Comparison of ENCODE assay signal across 8 cellular contexts in genomic region chr10:117175901-117176534, GRCh38. TPM values are rescaled to one million over a fixed set of nuclear protein-coding genes. Genes with fewer than 3 reads are reported as not detected.
A peak's percentile ranks its signal among the peaks of the same experiment; 100 is the strongest.
DNase-seq lines count a peak whose midpoint lies in the region; ATAC-seq and TF ChIP-seq lines count a peak whose summit lies in the region.

No MANE protein-coding gene starts in this region.

- peak overlapping the region; percentile 50 for H3K4me3 ChIP-seq in AG04450 (ENCODE audit: low read depth, low read length)

- H3K27ac Mint-ChIP-seq in activated CD8-positive, alpha-beta T cell treated with anti-CD3 and anti-CD28 coated beads for 36 hours = no peak overlapping the region
- H3K27ac Mint-ChIP-seq in effector memory CD8-positive, alpha-beta T cell = peak overlapping the region in 1 of 2 donors; percentile 52

- TF ChIP-seq CTCF in AG04450 (IDR thresholded peaks at IDR 0.05; ENCODE audit: low read depth, low read length) = peak; percentile 85
- peak; percentile 69 for TF ChIP-seq CTCF in activated CD8-positive, alpha-beta T cell treated with anti-CD3 and anti-CD28 coated beads for 36 hours (IDR thresholded peaks at IDR 0.05)

- H3K9me3 ChIP-seq in AG04450 (ENCODE audit: control insufficient read depth, insufficient read depth, low read length) = no peaks in the 10 kb centered on the region; the same call in 1 of the 2 replicates

- intact Hi-C loops in activated CD8-positive, alpha-beta T cell treated with anti-CD3 and anti-CD28 coated beads for 36 hours (cut with micrococcal nuclease) = loop anchor here (5.0 kb wide), 1 partner anchor 494 kb away; no protein-coding TSS in a partner anchor

- H3K27ac ChIP-seq in AG04450 (ENCODE audit: low read depth, low read length) = no peak overlapping the region

- H3K4me1 Mint-ChIP-seq in activated CD8-positive, alpha-beta T cell treated with anti-CD3 and anti-CD28 coated beads for 36 hours (ENCODE audit: low read depth) = peaks cover 17% of the 10 kb centered on the region
- H3K4me1 Mint-ChIP-seq in effector memory CD8-positive, alpha-beta T cell (ENCODE audit: low read depth in 2 of 2) = peaks cover 14% of the 10 kb centered on the region in 2 donors

- ATAC-seq in GM18511 (IDR thresholded peaks at IDR 0.05; ENCODE audit: unreplicated experiment) (peak; percentile 65), HG03097 (IDR thresholded peaks at IDR 0.05; ENCODE audit: low FRiP score, unreplicated experiment) (peak; percentile 52)
- ATAC-seq in activated CD8-positive, alpha-beta T cell treated with anti-CD3 and anti-CD28 coated beads for 36 hours = peak; percentile 48
- peak; percentile 43 for ATAC-seq in effector memory CD8-positive, alpha-beta T cell (replicated peaks)

- H3K9me3 Mint-ChIP-seq in activated CD8-positive, alpha-beta T cell treated with anti-CD3 and anti-CD28 coated beads for 36 hours = no peaks in the 10 kb centered on the region
- no peaks in the 10 kb centered on the region for H3K9me3 Mint-ChIP-seq in effector memory CD8-positive, alpha-beta T cell

- peak overlapping the region; percentile 66 for H3K4me3 Mint-ChIP-seq in activated CD8-positive, alpha-beta T cell treated with anti-CD3 and anti-CD28 coated beads for 36 hours
- H3K4me3 Mint-ChIP-seq in effector memory CD8-positive, alpha-beta T cell = peak overlapping the region; percentile 87

- H3K27me3 Mint-ChIP-seq in activated CD8-positive, alpha-beta T cell treated with anti-CD3 and anti-CD28 coated beads for 36 hours = peaks cover 25% of the 10 kb centered on the region
- peaks cover 23 to 54% of the 10 kb centered on the region in 2 donors for H3K27me3 Mint-ChIP-seq in effector memory CD8-positive, alpha-beta T cell

- CTCF ChIA-PET in AG04450 (lab: Charles Lee) = interaction anchor here (0.5 to 4.0 kb wide), 23 partner anchors 10 to 497 kb away, joined by 3 to 234 read pairs (median 10); partner anchors contain the start of gene ENO4
- CTCF ChIA-PET in activated CD8-positive, alpha-beta T cell treated with anti-CD3 and anti-CD28 coated beads for 36 hours (lab: Charles Lee) = interaction anchor here (0.7 to 4.1 kb wide), 20 partner anchors 9 to 494 kb away, joined by 3 to 111 read pairs (median 8); no protein-coding TSS in a partner anchor

- POLR2A ChIA-PET in AG04450 (lab: Yijun Ruan, JAX) = no interaction called here
- POLR2A ChIA-PET in activated CD8-positive, alpha-beta T cell treated with anti-CD3 and anti-CD28 coated beads for 36 hours (lab: Charles Lee) = no interaction called here

- no peaks in the 10 kb centered on the region for H3K36me3 Mint-ChIP-seq in activated CD8-positive, alpha-beta T cell treated with anti-CD3 and anti-CD28 coated beads for 36 hours (ENCODE audit: low read depth)
- H3K36me3 Mint-ChIP-seq in effector memory CD8-positive, alpha-beta T cell (ENCODE audit: insufficient read depth) = peaks cover 3% of the 10 kb centered on the region

- peak; percentile 55 for DNase-seq in AG04450 (ENCODE audit: low read depth, low spot score)
- peak; percentile 74 for DNase-seq in NCI-H460 (ENCODE audit: extremely low read depth, low read depth)
- DNase-seq in activated CD8-positive, alpha-beta T cell treated with anti-CD3 and anti-CD28 coated beads for 36 hours = peak; percentile 91
- DNase-seq in effector memory CD8-positive, alpha-beta T cell = peak; percentile 57 to 66 (median 58)
- DNase-seq in middle frontal gyrus (ENCODE audit: extremely low spot score, low spot score) = peak; percentile 72
- DNase-seq in stimulated activated CD8-positive, alpha-beta memory T cell treated with anti-CD3 and anti-CD28 coated beads, Interleukin-15, amount 100 ng/mL, for 48 hours (ENCODE audit: low read depth in 2 of 2) = peak; percentile 44

- H3K27me3 ChIP-seq in AG04450 (ENCODE audit: control insufficient read depth, insufficient read depth, low read length) = peaks cover 21% of the 10 kb centered on the region

RNA-seq across cellular contexts. Expression of gene KCNK18, which starts 21.3 kb away (rescaled TPM):
- polyA plus RNA-seq in AG04450 (2011; rRNA removed) = not detected in 2 replicates
- polyA minus RNA-seq in AG04450 (2011; rRNA and poly(A)+ RNA removed) = not detected in 2 replicates
- total RNA-seq in NCI-H460 (2014; rRNA removed; shearing (Covaris generic)) = not detected in 2 replicates
- not detected in 2 replicates for polyA plus RNA-seq in NCI-H460 (2014; cell fraction: nucleus; rRNA removed)
- not detected for total RNA-seq in activated CD8-positive, alpha-beta T cell treated with anti-CD3 and anti-CD28 coated beads for 36 hours

RNA-seq across cellular contexts. Expression of gene VAX1, which starts 37.9 kb away (rescaled TPM):
- not detected in 2 replicates for polyA plus RNA-seq in AG04450 (2011; rRNA removed)
- polyA minus RNA-seq in AG04450 (2011; rRNA and poly(A)+ RNA removed) = not detected in 2 replicates
- total RNA-seq in NCI-H460 (2014; rRNA removed; shearing (Covaris generic)) = 0.25 and 0.40 TPM in 2 replicates
- polyA plus RNA-seq in NCI-H460 (2014; cell fraction: nucleus; rRNA removed) = 0.13 TPM in 1 of 2 replicates, not detected in the other
- not detected for total RNA-seq in activated CD8-positive, alpha-beta T cell treated with anti-CD3 and anti-CD28 coated beads for 36 hours
